ENCODE assay signal across 23 cellular contexts in genomic region chr4:126541820-126542219, GRCh38.
"Had no signal": no experiment of that assay in that cellular context is flagged by ENCODE, and none has a peak within 500 bp of the region (broad histone marks: within the 10 kb centered on the region; RNA-seq: fewer than 3 reads in every experiment).

No MANE protein-coding gene starts in this region.

- H3K36me3 Mint-ChIP-seq: activated naive CD4-positive, alpha-beta T cell treated with anti-CD3 and anti-CD28 coated beads, Interleukin-2, amount 50 U/mL, for 72 hours; natural killer cell; WTC11 had no signal

- H3K9me3 Mint-ChIP-seq: WTC11 had no signal

- H3K9me3 ChIP-seq: body of pancreas, colonic mucosa, esophagus squamous epithelium, right atrium auricular region, suprapubic skin had no signal

- H3K27me3 Mint-ChIP-seq: activated CD8-positive, alpha-beta T cell treated with anti-CD3 and anti-CD28 coated beads for 36 hours; T-helper 17 cell had no signal

- H3K36me3 ChIP-seq: colonic mucosa, esophagus squamous epithelium, right atrium auricular region, suprapubic skin had no signal

- H3K4me1 Mint-ChIP-seq: natural killer cell, T-helper 17 cell, WTC11 had no signal

- H3K4me3 ChIP-seq: body of pancreas, colonic mucosa, esophagus squamous epithelium, lung, right atrium auricular region, suprapubic skin had no signal

- H3K27ac Mint-ChIP-seq: activated CD8-positive, alpha-beta T cell treated with anti-CD3 and anti-CD28 coated beads for 36 hours; activated naive CD4-positive, alpha-beta T cell treated with anti-CD3 and anti-CD28 coated beads, Interleukin-2, amount 50 U/mL, for 72 hours; natural killer cell; T-helper 17 cell; WTC11 had no signal

- H3K27me3 ChIP-seq: body of pancreas, colonic mucosa, esophagus squamous epithelium, foreskin keratinocyte, right atrium auricular region, suprapubic skin had no signal

- DNase-seq: activated CD4-positive, alpha-beta T cell treated with anti-CD3 and anti-CD28 coated beads for 48 hours; activated CD8-positive, alpha-beta T cell treated with anti-CD3 and anti-CD28 coated beads for 36 hours; activated gamma-delta T cell; activated T-cell treated with anti-CD3 and anti-CD28 coated beads, Interleukin-2, amount 50 U/mL, for 48 hours; amygdala; body of pancreas; central memory CD4-positive, alpha-beta T cell; colonic mucosa; effector CD4-positive, alpha-beta T cell; esophagus squamous epithelium; foreskin keratinocyte; glutamatergic neuron; natural killer cell; nucleus accumbens; small intestine; stimulated activated naive CD8-positive, alpha-beta T cell treated with anti-CD3 and anti-CD28 coated beads, Interleukin-15, Interleukin-2, amounts not matched to agents 100 U/mL and 50 U/mL, for 24 hours; T-helper 17 cell; trophoblast cell had no signal

- H3K4me3 Mint-ChIP-seq: activated CD8-positive, alpha-beta T cell treated with anti-CD3 and anti-CD28 coated beads for 36 hours; natural killer cell; T-helper 17 cell; WTC11 had no signal

- H3K4me1 ChIP-seq: body of pancreas, colonic mucosa, esophagus squamous epithelium, foreskin keratinocyte, right atrium auricular region, suprapubic skin had no signal
